12 cellular contexts compared by ENCODE assay signal in genomic region chr10:7622969-7623368, GRCh38.
DNase-seq lines count a peak whose midpoint lies in the region; ATAC-seq and TF ChIP-seq lines count a peak whose summit lies in the region.
"Had no signal": no experiment of that assay in that cellular context is flagged by ENCODE, and none has a peak within 500 bp of the region (broad histone marks: within the 10 kb centered on the region; RNA-seq: fewer than 3 reads in every experiment).

No MANE protein-coding gene starts in this region.

- ATAC-seq in DND-41 (ENCODE audit: insufficient read depth, low read depth) = peak; percentile 49; the same call in 2 of the 3 replicates
- ATAC-seq in GM21423 (IDR thresholded peaks at IDR 0.05; ENCODE audit: unreplicated experiment) = no peak

- H3K4me1 ChIP-seq in DND-41 (ENCODE audit: insufficient read depth, low read length) = no peaks in the 10 kb centered on the region
- peaks cover 34% of the 10 kb centered on the region for H3K4me1 ChIP-seq in adipocyte (ENCODE audit: control insufficient read depth, insufficient read depth, low read length)
- H3K4me1 ChIP-seq: testis had no signal

- peak; percentile 39 for TF ChIP-seq CTCF in DND-41 (IDR thresholded peaks at IDR 0.05; ENCODE audit: borderline replicate concordance, extremely low read depth, low read length, poor library complexity, severe bottlenecking)
- peak; percentile 33 for TF ChIP-seq CTCF in GM13977 (IDR thresholded peaks at IDR 0.05; ENCODE audit: extremely low read depth, insufficient read depth, missing control alignments)

- no peaks in the 10 kb centered on the region for H3K36me3 ChIP-seq in DND-41 (ENCODE audit: insufficient read depth, low read length)
- peaks cover 40% of the 10 kb centered on the region for H3K36me3 ChIP-seq in adipocyte (ENCODE audit: control insufficient read depth, insufficient read depth, low read length, severe bottlenecking)

- H3K27me3 ChIP-seq in DND-41 (ENCODE audit: insufficient read depth, low read length, poor library complexity) (no peaks in the 10 kb centered on the region), adipocyte (replicated peaks; ENCODE audit: control insufficient read depth, insufficient read depth, low read length) (no peaks in the 10 kb centered on the region)
- H3K27me3 ChIP-seq: testis had no signal

- H3K4me3 ChIP-seq in DND-41 (ENCODE audit: low read depth in 1 of 2, low read length in 2 of 2) (no peak overlapping the region), adipocyte (ENCODE audit: low read length) (no peak overlapping the region)
- H3K4me3 ChIP-seq: coronary artery, testis had no signal

- H2AFZ ChIP-seq in DND-41 (ENCODE audit: low read depth, low read length) = no peak overlapping the region

- DNase-seq in DND-41 (peak; percentile 18), GM13977 (ENCODE audit: low spot score) (no peak), adipocyte (ENCODE audit: low read depth) (peak; percentile 13), iPS-NIHi7 (ENCODE audit: extremely low spot score) (peak; percentile 84), NCI-H226 (no peak), activated gamma-delta T cell (lab: John Stamatoyannopoulos, UW) (no peak), NCI-H2171 treated with DMSO at 0.1 percent for 48 hours (lab: John Stamatoyannopoulos, UW) (no peak)
- DNase-seq: left cardiac atrium, testis had no signal

- no peak overlapping the region for H3K4me2 ChIP-seq in DND-41 (ENCODE audit: insufficient read depth, low read length)

- H3K79me2 ChIP-seq in DND-41 (ENCODE audit: insufficient read depth, low read length) = no peaks in the 10 kb centered on the region

- in situ Hi-C loops in GM13977 (cut with MboI; ENCODE audit: low pct_unique_long_range_greater_than_20kb, low sequenced_read_pairs, unreplicated experiment) = no loop called here

- H3K9me3 ChIP-seq in DND-41 (ENCODE audit: insufficient read depth, low read length, severe bottlenecking) = no peaks in the 10 kb centered on the region
- no peaks in the 10 kb centered on the region for H3K9me3 ChIP-seq in adipocyte (ENCODE audit: control insufficient read depth, low read length)
- H3K9me3 ChIP-seq: testis had no signal

- H4K20me1 ChIP-seq in DND-41 (ENCODE audit: insufficient read depth, low read length) = no peaks in the 10 kb centered on the region

- H3K27ac ChIP-seq in DND-41 (ENCODE audit: low read length) = no peak overlapping the region
- H3K27ac ChIP-seq: coronary artery, RWPE1, testis had no signal

- no peak overlapping the region for H3K9ac ChIP-seq in DND-41 (ENCODE audit: low read depth, low read length)
- no peak overlapping the region for H3K9ac ChIP-seq in adipocyte (ENCODE audit: low read length)

Comparison
In these comparisons a context has a peak if more than half of its experiments do, and no peak if none do; other contexts are left out.
1. DNase-seq: peak in DND-41 (single experiment), adipocyte (single experiment) and iPS-NIHi7 (single experiment); none in GM13977 (single experiment), NCI-H226 (single experiment), activated gamma-delta T cell (single experiment) and NCI-H2171 treated with DMSO at 0.1 percent for 48 hours (single experiment).